23 cellular contexts compared by ENCODE assay signal in the genomic region with DNA sequence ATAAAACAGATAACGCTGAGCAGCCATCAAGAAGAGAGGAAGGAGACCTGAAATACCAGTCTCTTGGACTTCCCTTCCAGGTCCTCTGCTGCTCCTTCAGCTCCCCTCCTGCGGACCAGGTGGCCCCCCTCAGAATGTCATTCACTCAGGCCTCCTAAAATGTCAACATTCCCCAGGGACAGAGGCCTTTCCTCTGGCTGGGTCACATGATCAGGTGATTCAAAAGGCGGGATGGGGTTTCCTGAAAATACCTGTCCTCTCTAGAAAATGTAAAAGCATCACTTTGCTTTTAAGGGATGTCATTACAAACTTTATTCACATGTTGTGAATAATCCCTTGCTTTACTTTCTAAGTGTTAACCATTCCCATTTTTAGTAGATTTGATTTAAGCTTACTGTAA.
"Had no signal": no experiment of that assay in that cellular context is flagged by ENCODE, and none has a peak within 500 bp of the region (broad histone marks: within the 10 kb centered on the region; RNA-seq: fewer than 3 reads in every experiment).

No MANE protein-coding gene starts in this region.

- H3K4me1 ChIP-seq: right atrium auricular region, sigmoid colon, testis, tibial nerve, upper lobe of right lung, vagina had no signal

- DNase-seq: cortex of kidney; dorsolateral prefrontal cortex; effector CD8-positive, alpha-beta T cell; foreskin melanocyte; head of caudate nucleus; islet precursor cell; left cardiac atrium; left ventricle myocardium superior; mucosa of descending colon; naive thymus-derived CD8-positive, alpha-beta T cell; sigmoid colon; stimulated activated CD4-positive, alpha-beta T cell treated with anti-CD3 and anti-CD28 coated beads, Interleukin-2, amount 100 ng/mL, for 24 hours; stimulated activated CD4-positive, alpha-beta T cell treated with anti-CD3 and anti-CD28 coated beads, Interleukin-4, amount 100 ng/mL, for 4 hours; stimulated activated naive B cell treated with anti-CD40 and anti-IgM and Interleukin-4, amounts not matched to agents 10 μg/mL and 1 μg/mL and 100 μg/mL, for 72 hours; stimulated activated naive CD8-positive, alpha-beta T cell treated with anti-CD3 and anti-CD28 coated beads, Interleukin-15, amount 100 ng/mL, for 72 hours; testis; upper lobe of right lung had no signal

- H3K27me3 ChIP-seq: dorsolateral prefrontal cortex, hepatocyte, right atrium auricular region, sigmoid colon, testis, tibial nerve, upper lobe of right lung, vagina had no signal

- H3K4me1 Mint-ChIP-seq: naive thymus-derived CD8-positive, alpha-beta T cell; stimulated activated naive B cell treated with anti-CD40 and anti-IgM and Interleukin-4, amounts not matched to agents 10 μg/mL and 1 μg/mL and 100 μg/mL, for 72 hours; stimulated activated naive CD8-positive, alpha-beta T cell treated with anti-CD3 and anti-CD28 coated beads, Interleukin-15, amount 100 ng/mL, for 72 hours had no signal

- H3K4me3 ChIP-seq: dorsolateral prefrontal cortex, hepatocyte, lung, mucosa of descending colon, right atrium auricular region, sigmoid colon, skin epidermis, testis, tibial nerve, upper lobe of right lung, vagina had no signal

- ATAC-seq: left cardiac atrium; left ventricle myocardium superior; mucosa of descending colon; naive thymus-derived CD8-positive, alpha-beta T cell; stimulated activated naive B cell treated with anti-CD40 and anti-IgM and Interleukin-4, amounts not matched to agents 10 μg/mL and 1 μg/mL and 100 μg/mL, for 72 hours; stimulated activated naive CD8-positive, alpha-beta T cell treated with anti-CD3 and anti-CD28 coated beads, Interleukin-15, amount 100 ng/mL, for 72 hours; upper lobe of right lung had no signal

- H3K4me3 Mint-ChIP-seq: naive thymus-derived CD8-positive, alpha-beta T cell; stimulated activated naive B cell treated with anti-CD40 and anti-IgM and Interleukin-4, amounts not matched to agents 10 μg/mL and 1 μg/mL and 100 μg/mL, for 72 hours; stimulated activated naive CD8-positive, alpha-beta T cell treated with anti-CD3 and anti-CD28 coated beads, Interleukin-15, amount 100 ng/mL, for 72 hours had no signal

- H3K9me3 ChIP-seq: mucosa of descending colon, right atrium auricular region, sigmoid colon, testis, tibial nerve, upper lobe of right lung, vagina had no signal

- H3K27me3 Mint-ChIP-seq: naive thymus-derived CD8-positive, alpha-beta T cell; stimulated activated naive B cell treated with anti-CD40 and anti-IgM and Interleukin-4, amounts not matched to agents 10 μg/mL and 1 μg/mL and 100 μg/mL, for 72 hours; stimulated activated naive CD8-positive, alpha-beta T cell treated with anti-CD3 and anti-CD28 coated beads, Interleukin-15, amount 100 ng/mL, for 72 hours had no signal

- H3K36me3 ChIP-seq: right atrium auricular region, sigmoid colon, tibial nerve, upper lobe of right lung, vagina had no signal

- H3K27ac ChIP-seq: dorsolateral prefrontal cortex, hepatocyte, right atrium auricular region, sigmoid colon, skin epidermis, testis, tibial nerve, upper lobe of right lung, vagina had no signal

- H3K27ac Mint-ChIP-seq: naive thymus-derived CD8-positive, alpha-beta T cell; stimulated activated naive B cell treated with anti-CD40 and anti-IgM and Interleukin-4, amounts not matched to agents 10 μg/mL and 1 μg/mL and 100 μg/mL, for 72 hours; stimulated activated naive CD8-positive, alpha-beta T cell treated with anti-CD3 and anti-CD28 coated beads, Interleukin-15, amount 100 ng/mL, for 72 hours had no signal

- H3K79me2 ChIP-seq: hepatocyte had no signal

- H2AFZ ChIP-seq: hepatocyte had no signal

- H3K4me2 ChIP-seq: hepatocyte had no signal

- H3K36me3 Mint-ChIP-seq: naive thymus-derived CD8-positive, alpha-beta T cell; stimulated activated naive B cell treated with anti-CD40 and anti-IgM and Interleukin-4, amounts not matched to agents 10 μg/mL and 1 μg/mL and 100 μg/mL, for 72 hours had no signal
